ENCODE assay signal across 1 cellular context in genomic region chr9:77939149-77939668, GRCh38.
TF ChIP-seq lines count a peak whose summit lies in the region.

No MANE protein-coding gene starts in this region.

TF ChIP-seq in K562, 482 proteins besides CTCF, POLR2A, EP300 and RAD21 (continued from another document):
- no peak for TF ChIP-seq MLX (CRISPR knock-in tag; conservative IDR thresholded peaks at IDR 0.05)
- no peak for TF ChIP-seq ZNF12 (CRISPR knock-in tag; IDR thresholded peaks at IDR 0.05)
- TF ChIP-seq FOXM1 (IDR thresholded peaks at IDR 0.05; ENCODE audit: low read depth) = no peak
- no peak for TF ChIP-seq FOXM1 (CRISPR knock-in tag; IDR thresholded peaks at IDR 0.05; ENCODE audit: low read depth)
- 0 out of 2 replicates have a peak, but pooled peaks have one; percentile 7 for TF ChIP-seq BHLHE40 (IDR thresholded peaks at IDR 0.05; ENCODE audit: low read length)
- no peak for TF ChIP-seq ZNF639 (CRISPR knock-in tag; conservative IDR thresholded peaks at IDR 0.05 in 1 of 2, IDR thresholded peaks at IDR 0.05 in 1 of 2)
- no peak for TF ChIP-seq L3MBTL2 (IDR thresholded peaks at IDR 0.05)
- TF ChIP-seq FOSL1 (tag; conservative IDR thresholded peaks at IDR 0.05) = peak; percentile 57
- no peak for TF ChIP-seq NKRF (IDR thresholded peaks at IDR 0.05; ENCODE audit: borderline replicate concordance)
- no peak for TF ChIP-seq MGA (IDR thresholded peaks at IDR 0.05)
- TF ChIP-seq DPF2 (IDR thresholded peaks at IDR 0.05) = 0 out of 2 replicates have a peak, but pooled peaks have one; percentile 17
- no peak for TF ChIP-seq PRDM10 (IDR thresholded peaks at IDR 0.05; ENCODE audit: partially characterized antibody)
- TF ChIP-seq ATF3 (IDR thresholded peaks at IDR 0.05) = peak; percentile 34; the same call in 1 of the 2 replicates
- TF ChIP-seq ATF3 (CRISPR knock-in tag; conservative IDR thresholded peaks at IDR 0.05) = no peak
- no peak for TF ChIP-seq FOXO4 (CRISPR knock-in tag; IDR thresholded peaks at IDR 0.05)
- TF ChIP-seq HBP1 (CRISPR knock-in tag; IDR thresholded peaks at IDR 0.05) = no peak
- TF ChIP-seq ZNF408 (CRISPR knock-in tag; IDR thresholded peaks at IDR 0.05; ENCODE audit: low read depth) = no peak
- no peak for TF ChIP-seq EZH2 (IDR thresholded peaks at IDR 0.05; ENCODE audit: borderline replicate concordance, low read depth, low read length)
- TF ChIP-seq PURB (CRISPR knock-in tag; IDR thresholded peaks at IDR 0.05; ENCODE audit: low read depth) = no peak
- no peak for TF ChIP-seq ZNF561 (CRISPR knock-in tag; conservative IDR thresholded peaks at IDR 0.05)
- TF ChIP-seq KDM5B (IDR thresholded peaks at IDR 0.05; ENCODE audit: insufficient replicate concordance, low read depth, low read length) = no peak
- TF ChIP-seq ELF4 (CRISPR knock-in tag; IDR thresholded peaks at IDR 0.05) = no peak
